In the genomic region with DNA sequence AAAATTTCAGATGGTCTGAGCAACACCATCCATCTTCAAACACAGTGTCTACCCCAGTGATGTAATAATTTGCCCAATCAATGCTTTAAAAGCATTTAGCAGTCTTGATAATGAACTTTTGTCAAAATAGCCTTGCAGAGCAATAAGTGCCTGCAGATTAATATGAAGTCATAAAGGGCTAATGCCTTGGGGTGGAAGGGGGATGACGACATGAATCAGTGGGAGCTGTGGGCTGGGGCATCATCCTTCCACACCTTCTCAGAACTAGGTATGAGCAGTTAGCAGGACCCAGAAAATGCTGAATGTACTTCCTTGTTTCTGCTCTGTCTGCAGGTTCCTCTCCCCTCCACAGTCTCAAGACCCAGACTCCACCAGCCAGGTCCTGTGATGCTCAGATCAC, we compare ENCODE assay signal across 36 cellular contexts.
DNase-seq lines count a peak whose midpoint lies in the region; ATAC-seq, FAIRE-seq and TF ChIP-seq lines count a peak whose summit lies in the region.
"Had no signal": no experiment of that assay in that cellular context is flagged by ENCODE, and none has a peak within 500 bp of the region (broad histone marks: within the 10 kb centered on the region; RNA-seq: fewer than 3 reads in every experiment).

No MANE protein-coding gene starts in this region.

- POLR2A ChIA-PET in HepG2 (lab: Yijun Ruan, JAX) = no interaction called here

- no peak overlapping the region for H3K4me3 Mint-ChIP-seq in stimulated activated effector memory CD8-positive, alpha-beta T cell treated with anti-CD3 and anti-CD28 coated beads, Interleukin-12 subunit alpha, Interleukin-12 subunit beta, amount 100 ng/mL, for 72 hours
- H3K4me3 Mint-ChIP-seq: B cell; CD14-positive monocyte; CD4-positive, alpha-beta memory T cell; CD4-positive, alpha-beta T cell; CD4-positive, CD25-positive, alpha-beta regulatory T cell; CD8-positive, alpha-beta memory T cell; CD8-positive, alpha-beta T cell had no signal

- H3K9me3 ChIP-seq in HepG2 (ENCODE audit: low read length) = no peaks in the 10 kb centered on the region
- no peaks in the 10 kb centered on the region for H3K9me3 ChIP-seq in right lobe of liver
- no peaks in the 10 kb centered on the region for H3K9me3 ChIP-seq in Karpas-422 (ENCODE audit: low read length)
- no peaks in the 10 kb centered on the region for H3K9me3 ChIP-seq in testis
- H3K9me3 ChIP-seq: A549; BE2C; BLaER1; BLaER1 treated with 17β-estradiol and CSF1 and Interleukin-3, amounts not matched to agents 10 nM and 100 nM; Caco-2 had no signal

- no peaks in the 10 kb centered on the region for H3K79me2 ChIP-seq in HepG2 (ENCODE audit: insufficient read depth, low read length)
- no peaks in the 10 kb centered on the region for H3K79me2 ChIP-seq in Karpas-422 (ENCODE audit: low read length)

- TF ChIP-seq EP300 in HepG2 (IDR thresholded peaks at IDR 0.05; ENCODE audit: low read depth in 2 of 2, low read length in 2 of 2) (no peak), HepG2 (CRISPR knock-in tag; IDR thresholded peaks at IDR 0.05; ENCODE audit: borderline replicate concordance) (no peak)

- no peaks in the 10 kb centered on the region for H3K9me2 ChIP-seq in Karpas-422 (replicated peaks; ENCODE audit: insufficient read depth, low read length)

- H3K4me1 ChIP-seq in HepG2 (ENCODE audit: insufficient read depth, low read length) (peaks cover 7% of the 10 kb centered on the region; the same call in 1 of the 2 replicates), right lobe of liver (no peaks in the 10 kb centered on the region), Karpas-422 (ENCODE audit: low read length) (no peaks in the 10 kb centered on the region), testis (no peaks in the 10 kb centered on the region)
- H3K4me1 ChIP-seq: A549, BE2C, Caco-2 had no signal

- no peak for TF ChIP-seq RAD21 in HepG2 (CRISPR knock-in tag; IDR thresholded peaks at IDR 0.05)

- H3K4me3 ChIP-seq in HepG2 (replicated peaks in 1 of 3; ENCODE audit: insufficient read depth in 1 of 3, low read depth in 2 of 3, low read length in 3 of 3) = no peak overlapping the region
- no peak overlapping the region for H3K4me3 ChIP-seq in right lobe of liver
- H3K4me3 ChIP-seq in Karpas-422 (ENCODE audit: low read length) = no peak overlapping the region
- H3K4me3 ChIP-seq in testis = no peak overlapping the region
- H3K4me3 ChIP-seq: A549; BLaER1; BLaER1 treated with 17β-estradiol and CSF1 and Interleukin-3, amounts not matched to agents 10 nM and 100 nM had no signal

- intact Hi-C loops in HepG2 (cut with micrococcal nuclease; ENCODE audit: unreplicated experiment) (no loop called here), right lobe of liver (cut with DNase I) (no loop called here), posterior vena cava (cut with DNase I) (no loop called here), testis (cut with DNase I; ENCODE audit: low total_unique reads) (no loop called here)

- H2AFZ ChIP-seq in HepG2 (ENCODE audit: low read length) = no peak overlapping the region
- H2AFZ ChIP-seq in Karpas-422 (ENCODE audit: low read length) = no peak overlapping the region

- DNase-seq in HepG2 (ENCODE audit: low spot score) (no peak), right lobe of liver (no peak), Karpas-422 (peak; percentile 46), posterior vena cava (ENCODE audit: low spot score) (peak; percentile 4), testis (no peak), D721Med (ENCODE audit: insufficient read length, low spot score) (no peak)
- DNase-seq in stimulated activated effector memory CD8-positive, alpha-beta T cell treated with anti-CD3 and anti-CD28 coated beads, Interleukin-12 subunit alpha, Interleukin-12 subunit beta, amount 100 ng/mL, for 72 hours (ENCODE audit: low spot score in 2 of 2) = no peak
- DNase-seq: 8988T; ACHN; AML-193; BE2C; C1 segment of cervical spinal cord; Caco-2; Calu3; CD4-positive, alpha-beta memory T cell; CD4-positive, alpha-beta T cell; CD4-positive, CD25-positive, alpha-beta regulatory T cell; CD8-positive, alpha-beta memory T cell; CD8-positive, alpha-beta T cell; COR-L47; DMS 273 treated with DMSO at 0.1 percent for 48 hours; DMS153; DMS53; DMS79; DMS79 treated with DMSO at 0.1 percent for 48 hours; DND-41; EL had no signal

- TF ChIP-seq CTCF in HepG2 (CRISPR knock-in tag; IDR thresholded peaks at IDR 0.05) (no peak), right lobe of liver (IDR thresholded peaks at IDR 0.05) (no peak), testis (IDR thresholded peaks at IDR 0.05) (no peak), D721Med (IDR thresholded peaks at IDR 0.05; ENCODE audit: insufficient read depth, missing control alignments) (no peak)

- H3K9me3 Mint-ChIP-seq in stimulated activated effector memory CD8-positive, alpha-beta T cell treated with anti-CD3 and anti-CD28 coated beads, Interleukin-12 subunit alpha, Interleukin-12 subunit beta, amount 100 ng/mL, for 72 hours = no peaks in the 10 kb centered on the region
- H3K9me3 Mint-ChIP-seq: CD14-positive monocyte; CD4-positive, alpha-beta memory T cell; CD4-positive, alpha-beta T cell; CD4-positive, CD25-positive, alpha-beta regulatory T cell; CD8-positive, alpha-beta memory T cell; CD8-positive, alpha-beta T cell had no signal

- H4K20me1 ChIP-seq in HepG2 (ENCODE audit: insufficient read depth, low read length) = no peaks in the 10 kb centered on the region
- no peaks in the 10 kb centered on the region for H4K20me1 ChIP-seq in Karpas-422 (ENCODE audit: insufficient read depth, low read depth, low read length)
- H4K20me1 ChIP-seq: BLaER1 had no signal

- H3K36me3 ChIP-seq in HepG2 (replicated peaks in 1 of 2; ENCODE audit: control insufficient read depth in 1 of 2, insufficient read depth in 2 of 2, low read length in 2 of 2) = no peaks in the 10 kb centered on the region
- no peaks in the 10 kb centered on the region for H3K36me3 ChIP-seq in right lobe of liver
- no peaks in the 10 kb centered on the region for H3K36me3 ChIP-seq in Karpas-422 (ENCODE audit: insufficient read depth, low read length)
- H3K36me3 ChIP-seq in testis (ENCODE audit: low read depth, missing control alignments) = no peaks in the 10 kb centered on the region
- H3K36me3 ChIP-seq: BE2C; BLaER1; BLaER1 treated with 17β-estradiol and CSF1 and Interleukin-3, amounts not matched to agents 10 nM and 100 nM had no signal

- no peaks in the 10 kb centered on the region for H3K36me3 Mint-ChIP-seq in stimulated activated effector memory CD8-positive, alpha-beta T cell treated with anti-CD3 and anti-CD28 coated beads, Interleukin-12 subunit alpha, Interleukin-12 subunit beta, amount 100 ng/mL, for 72 hours
- H3K36me3 Mint-ChIP-seq: CD14-positive monocyte; CD4-positive, alpha-beta memory T cell; CD4-positive, CD25-positive, alpha-beta regulatory T cell; CD8-positive, alpha-beta memory T cell; CD8-positive, alpha-beta T cell had no signal

- H3K9ac ChIP-seq in HepG2 (ENCODE audit: insufficient read depth, low read depth, low read length) (no peak overlapping the region), Karpas-422 (ENCODE audit: low read length) (no peak overlapping the region)
- H3K9ac ChIP-seq: BLaER1; BLaER1 treated with 17β-estradiol and CSF1 and Interleukin-3, amounts not matched to agents 10 nM and 100 nM had no signal

- 22% methylated on average over 1 of the region's 1 CpG for WGBS in HepG2 (ENCODE audit: low lambda C conversion rate)
- WGBS in right lobe of liver (ENCODE audit: insufficient coverage, low coverage, low lambda C conversion rate, missing lambda C conversion rate) = 88% methylated on average over 1 of the region's 1 CpG
- WGBS in testis, 2 donors = 81 to 83% methylated on average over 1 of the region's 1 CpG

- no TSS peak for BruUV-seq in HepG2 (replicated peaks; lab: Mats Ljungman, UMichigan)

- CTCF ChIA-PET in HepG2 (lab: Yijun Ruan, JAX; ENCODE audit: low intra/inter-chr PET ratio, low total read pairs) = no interaction called here

- H3K4me2 ChIP-seq in HepG2 (ENCODE audit: low read depth, low read length) (no peak overlapping the region), Karpas-422 (ENCODE audit: low read depth, low read length, poor library complexity, severe bottlenecking) (no peak overlapping the region)
- H3K4me2 ChIP-seq: A549; BLaER1; BLaER1 treated with 17β-estradiol and CSF1 and Interleukin-3, amounts not matched to agents 10 nM and 100 nM had no signal

- no peak for TF ChIP-seq POLR2A in HepG2 (IDR thresholded peaks at IDR 0.05; ENCODE audit: insufficient read depth in 1 of 2, low read depth in 2 of 2, low read length in 2 of 2)
- TF ChIP-seq POLR2A in right lobe of liver (IDR thresholded peaks at IDR 0.05) = no peak
- TF ChIP-seq POLR2A in testis (IDR thresholded peaks at IDR 0.05) = no peak

- H3K4me1 Mint-ChIP-seq in stimulated activated effector memory CD8-positive, alpha-beta T cell treated with anti-CD3 and anti-CD28 coated beads, Interleukin-12 subunit alpha, Interleukin-12 subunit beta, amount 100 ng/mL, for 72 hours = peaks cover 6% of the 10 kb centered on the region
- H3K4me1 Mint-ChIP-seq: B cell; CD4-positive, CD25-positive, alpha-beta regulatory T cell; CD8-positive, alpha-beta memory T cell had no signal

- FAIRE-seq in HepG2 (lab: Jason Lieb, UNC) (no peak), D721Med (lab: Jason Lieb, UNC) (no peak)
- FAIRE-seq: A204.1, A549 had no signal

- H3K27ac ChIP-seq in HepG2 (ENCODE audit: extremely low read length, insufficient read depth, low read length) = no peak overlapping the region
- no peak overlapping the region for H3K27ac ChIP-seq in right lobe of liver
- H3K27ac ChIP-seq in Karpas-422 (ENCODE audit: low read length) = no peak overlapping the region
- H3K27ac ChIP-seq in testis = no peak overlapping the region
- H3K27ac ChIP-seq: 22Rv1; A549; BLaER1; BLaER1 treated with 17β-estradiol and CSF1 and Interleukin-3, amounts not matched to agents 10 nM and 100 nM; C4-2B had no signal

- no peak for ATAC-seq in HepG2
- no peak for ATAC-seq in right lobe of liver
- ATAC-seq in stimulated activated effector memory CD8-positive, alpha-beta T cell treated with anti-CD3 and anti-CD28 coated beads, Interleukin-12 subunit alpha, Interleukin-12 subunit beta, amount 100 ng/mL, for 72 hours = no peak
- ATAC-seq in HG03196 (IDR thresholded peaks at IDR 0.05; ENCODE audit: unreplicated experiment) = no peak
- ATAC-seq: A549; CD8-positive, alpha-beta T cell had no signal

- peaks cover 0 to 3% of the 10 kb centered on the region in 2 experiments; a peak in 1 of 5 replicates for H3K27me3 ChIP-seq in HepG2 (ENCODE audit: control insufficient read depth in 1 of 2, insufficient read depth in 2 of 2, low read length in 2 of 2)
- H3K27me3 ChIP-seq in right lobe of liver = no peaks in the 10 kb centered on the region
- H3K27me3 ChIP-seq in Karpas-422 (ENCODE audit: low read length) = no peaks in the 10 kb centered on the region
- H3K27me3 ChIP-seq in testis = no peaks in the 10 kb centered on the region
- H3K27me3 ChIP-seq: BE2C; BLaER1; BLaER1 treated with 17β-estradiol and CSF1 and Interleukin-3, amounts not matched to agents 10 nM and 100 nM had no signal

- in situ Hi-C loops in HepG2 (cut with HindIII; ENCODE audit: extremely low pct_ligation_motif_present, low pct_unique_long_range_greater_than_20kb) = no loop called here

- peak overlapping the region; percentile 9 for H3K27ac Mint-ChIP-seq in stimulated activated effector memory CD8-positive, alpha-beta T cell treated with anti-CD3 and anti-CD28 coated beads, Interleukin-12 subunit alpha, Interleukin-12 subunit beta, amount 100 ng/mL, for 72 hours
- H3K27ac Mint-ChIP-seq: B cell; CD14-positive monocyte; CD4-positive, alpha-beta memory T cell; CD4-positive, alpha-beta T cell; CD8-positive, alpha-beta T cell had no signal

Comparison
In these comparisons a context has a peak if more than half of its experiments do, and no peak if none do; other contexts are left out.
1. DNase-seq: peak in Karpas-422 (single experiment) and posterior vena cava (single experiment); none in HepG2 (single experiment), right lobe of liver (0 of 3), stimulated activated effector memory CD8-positive, alpha-beta T cell treated with anti-CD3 and anti-CD28 coated beads, Interleukin-12 subunit alpha, Interleukin-12 subunit beta, amount 100 ng/mL, for 72 hours (0 of 2), testis (single experiment) and D721Med (single experiment).